In genomic region chr11:102432560-102432959, GRCh38 we compare ENCODE assay signal across 7 cellular contexts. TPM values are rescaled to one million over a fixed set of nuclear protein-coding genes. Genes with fewer than 3 reads are reported as not detected.
A peak's percentile ranks its signal among the peaks of the same experiment; 100 is the strongest.
DNase-seq lines count a peak whose midpoint lies in the region; ATAC-seq, FAIRE-seq and TF ChIP-seq lines count a peak whose summit lies in the region.
"Not testable (repeated sequence)": the region's sequence is repeated elsewhere in the genome, so short reads cannot be mapped to it uniquely, and the experiment has no call there.

No MANE protein-coding gene starts in this region.

- peaks cover 15% of the 10 kb centered on the region for H3K9me3 ChIP-seq in A549
- H3K9me3 ChIP-seq in CD4-positive, alpha-beta memory T cell (ENCODE audit: control insufficient read depth in 1 of 2, low read length in 2 of 2) = not testable (repeated sequence)
- peaks cover 22% of the 10 kb centered on the region for H3K9me3 ChIP-seq in Karpas-422 (ENCODE audit: low read length)
- peaks cover 63% of the 10 kb centered on the region for H3K9me3 ChIP-seq in endodermal cell (ENCODE audit: control insufficient read depth, low read length)

- H3K4me1 Mint-ChIP-seq in CD4-positive, alpha-beta memory T cell = peaks cover 51 to 76% (median 62%) of the 10 kb centered on the region in 4 donors
- peaks cover 78% of the 10 kb centered on the region for H3K4me1 Mint-ChIP-seq in activated CD4-positive, alpha-beta T cell treated with anti-CD3 and anti-CD28 coated beads for 36 hours
- peaks cover 61% of the 10 kb centered on the region for H3K4me1 Mint-ChIP-seq in activated T-helper 17 cell treated with anti-CD3 and anti-CD28 coated beads, Interleukin-2, amount 50 U/mL, for 72 hours
- H3K4me1 Mint-ChIP-seq in endodermal cell = peaks cover 11% of the 10 kb centered on the region
- H3K4me1 Mint-ChIP-seq in naive thymus-derived CD8-positive, alpha-beta T cell = peaks cover 33 to 77% (median 73%) of the 10 kb centered on the region in 4 donors

- H3K9ac ChIP-seq in Karpas-422 (ENCODE audit: low read length); endodermal cell (ENCODE audit: extremely low read depth, low read length, poor library complexity, severe bottlenecking): not testable (repeated sequence)

- TF ChIP-seq CTCF in A549 (IDR thresholded peaks at IDR 0.05); endodermal cell (conservative IDR thresholded peaks at IDR 0.05): not testable (repeated sequence)

- FAIRE-seq in A549 (lab: Jason Lieb, UNC) = not testable (repeated sequence)

- not testable (repeated sequence) for H2AFZ ChIP-seq in Karpas-422 (ENCODE audit: low read length)

- peaks cover 17% of the 10 kb centered on the region for H3K36me3 ChIP-seq in CD4-positive, alpha-beta memory T cell (ENCODE audit: insufficient read depth, low read length)
- H3K36me3 ChIP-seq in Karpas-422 (ENCODE audit: insufficient read depth, low read length) = peaks cover 60% of the 10 kb centered on the region
- peaks cover 85% of the 10 kb centered on the region for H3K36me3 ChIP-seq in endodermal cell (ENCODE audit: control insufficient read depth, insufficient read depth, low read length)

- peaks cover 18% of the 10 kb centered on the region for H4K20me1 ChIP-seq in Karpas-422 (ENCODE audit: insufficient read depth, low read depth, low read length)

- TF ChIP-seq POLR2A in A549 (IDR thresholded peaks at IDR 0.05; ENCODE audit: low read length) = not testable (repeated sequence)

- CTCF ChIA-PET in A549 (lab: Yijun Ruan, JAX); activated CD4-positive, alpha-beta T cell treated with anti-CD3 and anti-CD28 coated beads for 36 hours (lab: Charles Lee): not testable (repeated sequence)
- CTCF ChIA-PET in CD4-positive, alpha-beta memory T cell (lab: Charles Lee; ENCODE audit: partially characterized antibody) = interaction anchor here (1.0 kb wide), 1 partner anchor 63 kb away, joined by 3 read pairs; no protein-coding TSS in a partner anchor

- H3K9me2 ChIP-seq in Karpas-422 (replicated peaks; ENCODE audit: insufficient read depth, low read length) = not testable (repeated sequence)

- peak overlapping the region in 1 of 8 donors; percentile 26 for H3K4me3 Mint-ChIP-seq in CD4-positive, alpha-beta memory T cell
- not testable (repeated sequence) for H3K4me3 Mint-ChIP-seq in activated CD4-positive, alpha-beta T cell treated with anti-CD3 and anti-CD28 coated beads for 36 hours; endodermal cell; naive thymus-derived CD8-positive, alpha-beta T cell
- peak overlapping the region; percentile 80 for H3K4me3 Mint-ChIP-seq in activated T-helper 17 cell treated with anti-CD3 and anti-CD28 coated beads, Interleukin-2, amount 50 U/mL, for 72 hours

- TF ChIP-seq RAD21 in A549 (conservative IDR thresholded peaks at IDR 0.05 in 1 of 2, IDR thresholded peaks at IDR 0.05 in 1 of 2) = not testable (repeated sequence)

- ATAC-seq in A549; activated CD4-positive, alpha-beta T cell treated with anti-CD3 and anti-CD28 coated beads for 36 hours; activated T-helper 17 cell treated with anti-CD3 and anti-CD28 coated beads, Interleukin-2, amount 50 U/mL, for 72 hours (replicated peaks); naive thymus-derived CD8-positive, alpha-beta T cell: not testable (repeated sequence)

- intact Hi-C loops in CD4-positive, alpha-beta memory T cell (cut with micrococcal nuclease) = not testable (repeated sequence)
- intact Hi-C loops in activated CD4-positive, alpha-beta T cell treated with anti-CD3 and anti-CD28 coated beads for 36 hours (cut with DNase I, micrococcal nuclease) = loop anchor here in 1 of 2 experiments (5.0 kb wide), 1 partner anchor 35 kb away; no protein-coding TSS in a partner anchor

- not testable (repeated sequence) for TF ChIP-seq EP300 in A549 (IDR thresholded peaks at IDR 0.05)

- not testable (repeated sequence) for H3K27me3 Mint-ChIP-seq in CD4-positive, alpha-beta memory T cell; activated CD4-positive, alpha-beta T cell treated with anti-CD3 and anti-CD28 coated beads for 36 hours; activated T-helper 17 cell treated with anti-CD3 and anti-CD28 coated beads, Interleukin-2, amount 50 U/mL, for 72 hours; endodermal cell (ENCODE audit: insufficient read depth); naive thymus-derived CD8-positive, alpha-beta T cell

- H3K27ac Mint-ChIP-seq in CD4-positive, alpha-beta memory T cell = peak overlapping the region in 5 of 7 donors; percentile 24 to 83 (median 78)
- peak overlapping the region; percentile 68 for H3K27ac Mint-ChIP-seq in activated CD4-positive, alpha-beta T cell treated with anti-CD3 and anti-CD28 coated beads for 36 hours
- H3K27ac Mint-ChIP-seq in activated T-helper 17 cell treated with anti-CD3 and anti-CD28 coated beads, Interleukin-2, amount 50 U/mL, for 72 hours = peak overlapping the region; percentile 53
- not testable (repeated sequence) for H3K27ac Mint-ChIP-seq in endodermal cell
- peak overlapping the region in 6 of 10 donors; percentile 3 to 85 (median 70) for H3K27ac Mint-ChIP-seq in naive thymus-derived CD8-positive, alpha-beta T cell

- H3K4me1 ChIP-seq in A549; endodermal cell (ENCODE audit: control insufficient read depth, insufficient read depth, low read length): not testable (repeated sequence)
- peaks cover 56% of the 10 kb centered on the region for H3K4me1 ChIP-seq in CD4-positive, alpha-beta memory T cell (ENCODE audit: insufficient read depth, low read length)
- H3K4me1 ChIP-seq in Karpas-422 (ENCODE audit: low read length) = peaks cover 52% of the 10 kb centered on the region

- not testable (repeated sequence) for H3K27ac ChIP-seq in A549; CD4-positive, alpha-beta memory T cell (ENCODE audit: low read depth, low read length); endodermal cell (ENCODE audit: low read depth, low read length)
- peak overlapping the region; percentile 91 for H3K27ac ChIP-seq in Karpas-422 (ENCODE audit: low read length)

- H3K79me2 ChIP-seq in Karpas-422 (ENCODE audit: low read length) = peaks cover 92% of the 10 kb centered on the region

- H3K4me3 ChIP-seq in A549; CD4-positive, alpha-beta memory T cell (ENCODE audit: low read length in 2 of 2); Karpas-422 (ENCODE audit: low read length): not testable (repeated sequence)
- H3K4me3 ChIP-seq in endodermal cell (ENCODE audit: low read length) = peak overlapping the region; percentile 62

- POLR2A ChIA-PET in A549 (lab: Yijun Ruan, JAX); CD4-positive, alpha-beta memory T cell (lab: Charles Lee; ENCODE audit: partially characterized antibody): not testable (repeated sequence)
- POLR2A ChIA-PET in activated CD4-positive, alpha-beta T cell treated with anti-CD3 and anti-CD28 coated beads for 36 hours (lab: Charles Lee) = interaction anchor here (0.9 kb wide), 1 partner anchor 9 kb away, joined by 3 read pairs; no protein-coding TSS in a partner anchor
- POLR2A ChIA-PET in naive thymus-derived CD8-positive, alpha-beta T cell (lab: Charles Lee) = interaction anchor here (1.0 to 1.3 kb wide), 2 partner anchors 9 to 19 kb away, joined by 3 to 4 read pairs; no protein-coding TSS in a partner anchor

- H3K9me3 Mint-ChIP-seq in CD4-positive, alpha-beta memory T cell = peaks cover 0 to 11% (median 6%) of the 10 kb centered on the region in 8 donors
- H3K9me3 Mint-ChIP-seq in activated CD4-positive, alpha-beta T cell treated with anti-CD3 and anti-CD28 coated beads for 36 hours (ENCODE audit: low read depth) = peaks cover 27% of the 10 kb centered on the region
- not testable (repeated sequence) for H3K9me3 Mint-ChIP-seq in activated T-helper 17 cell treated with anti-CD3 and anti-CD28 coated beads, Interleukin-2, amount 50 U/mL, for 72 hours
- H3K9me3 Mint-ChIP-seq in endodermal cell = peaks cover 57% of the 10 kb centered on the region
- peaks cover 0 to 18% (median 4%) of the 10 kb centered on the region in 9 donors for H3K9me3 Mint-ChIP-seq in naive thymus-derived CD8-positive, alpha-beta T cell

- WGBS in A549 (ENCODE audit: missing lambda C conversion rate) = 94% methylated on average over 1 of the region's 2 CpGs
- WGBS in endodermal cell (ENCODE audit: insufficient coverage in 1 of 2, insufficient read length in 1 of 2), 2 experiments = 98 to 100% methylated on average over 2 of the region's 2 CpGs

- H3K36me3 Mint-ChIP-seq in CD4-positive, alpha-beta memory T cell = peaks cover 63 to 70% of the 10 kb centered on the region in 2 donors
- H3K36me3 Mint-ChIP-seq in activated CD4-positive, alpha-beta T cell treated with anti-CD3 and anti-CD28 coated beads for 36 hours (ENCODE audit: low read depth) = peaks cover 76% of the 10 kb centered on the region
- peaks cover 96% of the 10 kb centered on the region for H3K36me3 Mint-ChIP-seq in activated T-helper 17 cell treated with anti-CD3 and anti-CD28 coated beads, Interleukin-2, amount 50 U/mL, for 72 hours (ENCODE audit: low read depth)
- H3K36me3 Mint-ChIP-seq in endodermal cell (ENCODE audit: low read depth) = peaks cover 82% of the 10 kb centered on the region
- peaks cover 23 to 78% (median 50%) of the 10 kb centered on the region in 3 donors for H3K36me3 Mint-ChIP-seq in naive thymus-derived CD8-positive, alpha-beta T cell

- not testable (repeated sequence) for H3K27me3 ChIP-seq in CD4-positive, alpha-beta memory T cell (ENCODE audit: insufficient read depth, low read length); Karpas-422 (ENCODE audit: low read length); endodermal cell (ENCODE audit: control insufficient read depth, insufficient read depth, low read length, poor library complexity, severe bottlenecking)

- DNase-seq in A549 (ENCODE audit: low read depth in 1 of 2, low spot score in 1 of 2); CD4-positive, alpha-beta memory T cell; activated CD4-positive, alpha-beta T cell treated with anti-CD3 and anti-CD28 coated beads for 36 hours; endodermal cell; naive thymus-derived CD8-positive, alpha-beta T cell: not testable (repeated sequence)
- DNase-seq in Karpas-422 = peak; percentile 53

- H3K4me2 ChIP-seq in A549; Karpas-422 (ENCODE audit: low read depth, low read length, poor library complexity, severe bottlenecking): not testable (repeated sequence)

RNA-seq across cellular contexts. Expression of gene TMEM123, which starts 20.0 kb away (rescaled TPM):
- polyA plus RNA-seq in A549 (2011; rRNA removed) = 432 and 458 TPM in 2 replicates
- 66.4 and 75.8 TPM in 2 replicates for polyA plus RNA-seq in A549 (2012; cell fraction: cytosol; rRNA removed)
- 17.6 and 18.7 TPM in 2 replicates for polyA plus RNA-seq in A549 (2012; cell fraction: nucleus; rRNA removed)
- 197 to 215 TPM (median 199 TPM) in 3 replicates for polyA plus RNA-seq in A549 (2017; fragmentation: RNase III; extraction: RNeasy Plus Mini Kit Qiagen cat#74134 plus additional on column Dnase treatment)
- polyA minus RNA-seq in A549 (2011; rRNA and poly(A)+ RNA removed) = 159 and 220 TPM in 2 replicates
- total RNA-seq in CD4-positive, alpha-beta memory T cell = 100 to 1,000 TPM; 383 to 397 TPM
- polyA plus RNA-seq in CD4-positive, alpha-beta memory T cell = 100 to 1,000 TPM; 752 to 839 TPM
- total RNA-seq in Karpas-422 (2014; rRNA removed; shearing (Covaris generic); ENCODE audit: low replicate concordance) = 273 and 796 TPM in 2 replicates
- 100 to 1,000 TPM; 179 to 392 TPM for total RNA-seq in activated CD4-positive, alpha-beta T cell treated with anti-CD3 and anti-CD28 coated beads for 36 hours
- total RNA-seq in activated T-helper 17 cell treated with anti-CD3 and anti-CD28 coated beads, Interleukin-2, amount 50 U/mL, for 72 hours = 100 to 1,000 TPM; 140 to 209 TPM
- total RNA-seq in endodermal cell = 100 to 1,000 TPM; 216 to 256 TPM
- polyA plus RNA-seq in endodermal cell (2013, experiment 1 of 2) = 193 TPM
- polyA plus RNA-seq in endodermal cell (2013, experiment 2 of 2) = 178 TPM
- 100 to 1,000 TPM; 484 to 533 TPM for total RNA-seq in naive thymus-derived CD8-positive, alpha-beta T cell
- polyA plus RNA-seq in naive thymus-derived CD8-positive, alpha-beta T cell = 100 to 1,000 TPM; 746 to 988 (median 748) TPM
